18 cellular contexts compared by ENCODE assay signal in genomic region chrY:19307627-19308026, GRCh38.
"Had no signal": no experiment of that assay in that cellular context is flagged by ENCODE, and none has a peak within 500 bp of the region (broad histone marks: within the 10 kb centered on the region; RNA-seq: fewer than 3 reads in every experiment).

No MANE protein-coding gene starts in this region.

- DNase-seq: KBM-7, MG63, NCI-H1092, NCI-H1105 treated with DMSO at 0.1 percent for 48 hours, NCI-H1417 treated with DMSO at 0.1 percent for 48 hours, NCI-H146, NCI-H1694 treated with DMSO at 0.1 percent for 48 hours, NCI-H1930, NCI-H2081, NCI-H2107, NCI-H2227 treated with DMSO at 0.1 percent for 48 hours, NCI-H524, NCI-H526 treated with DMSO at 0.1 percent for 48 hours, NCI-H748 treated with DMSO at 0.1 percent for 48 hours, Right ventricle myocardium superior, RPMI8226, SK-N-SH had no signal

- H3K27me3 ChIP-seq: MG63 had no signal

- H3K27ac ChIP-seq: HL-60 had no signal
